8 cellular contexts compared by ENCODE assay signal in the genomic region with DNA sequence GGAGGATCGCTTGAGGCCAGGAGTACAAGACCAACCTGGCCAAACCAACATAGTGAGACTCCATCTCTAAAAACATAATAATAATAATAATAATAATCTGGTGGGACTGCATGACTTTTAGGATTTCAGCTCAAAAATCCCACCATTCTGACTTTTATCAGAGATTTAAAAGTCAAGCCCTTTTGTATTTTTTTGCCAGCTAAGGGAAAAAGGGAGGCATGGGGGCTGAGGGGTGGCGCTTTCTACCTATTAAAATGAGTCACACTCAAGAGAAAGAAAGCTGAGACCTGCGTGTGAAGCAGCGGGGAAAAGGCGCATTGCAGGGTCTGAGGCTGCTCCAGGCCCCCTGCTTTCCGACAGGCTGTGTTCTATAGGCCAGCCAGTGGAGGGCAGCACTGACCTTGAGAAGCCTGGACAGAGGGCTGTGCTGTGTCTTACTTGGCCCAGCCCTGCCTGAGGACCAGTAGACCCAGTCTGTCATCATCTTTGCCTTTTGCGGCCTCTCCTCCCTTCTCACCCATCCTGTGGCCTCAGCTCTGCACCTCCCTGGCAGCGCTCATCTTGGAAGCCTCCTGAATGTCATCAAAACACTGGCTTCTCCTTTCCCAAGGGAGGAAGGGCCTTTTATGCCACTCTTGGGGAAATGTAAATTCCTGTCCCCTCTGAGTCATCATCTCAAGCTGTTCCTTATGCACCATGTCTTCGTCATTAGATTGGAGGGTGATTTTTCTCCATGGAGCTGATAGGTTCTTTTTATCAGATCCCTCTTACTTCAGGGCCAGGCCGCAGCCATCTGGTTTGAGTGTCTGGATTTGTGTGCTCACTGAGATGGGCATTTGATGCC.
DNase-seq lines count a peak whose midpoint lies in the region; ATAC-seq and TF ChIP-seq lines count a peak whose summit lies in the region.

No MANE protein-coding gene starts in this region.

- TF ChIP-seq POLR2A in GM18505 (IDR thresholded peaks at IDR 0.05; ENCODE audit: borderline replicate concordance, extremely low read depth, insufficient read depth, insufficient read length): no peak

- DNase-seq in NCI-H510A treated with DMSO at 0.1 percent for 48 hours (lab: John Stamatoyannopoulos, UW): peak; percentile 14
- DNase-seq in NCI-H510A (lab: John Stamatoyannopoulos, UW): no peak
- peak; percentile 45 to 54 for DNase-seq in Kasumi-1 (lab: John Stamatoyannopoulos, UW)
- DNase-seq in SHP77 (lab: John Stamatoyannopoulos, UW): peak; percentile 81
- peak; percentile 92 for DNase-seq in cerebellar cortex (ENCODE audit: low spot score)
- DNase-seq in left kidney (ENCODE audit: low read depth, low spot score): peak; percentile 91
- peak; percentile 37 for DNase-seq in stromal cell of bone marrow (ENCODE audit: low read depth)

- no peak for ATAC-seq in GM18505 (IDR thresholded peaks at IDR 0.05; ENCODE audit: unreplicated experiment)
